In genomic region chr17:78379134-78379497, GRCh38 we compare ENCODE assay signal across 8 cellular contexts. TPM values are rescaled to one million over a fixed set of nuclear protein-coding genes. Genes with fewer than 3 reads are reported as not detected.
DNase-seq lines count a peak whose midpoint lies in the region; ATAC-seq, FAIRE-seq and TF ChIP-seq lines count a peak whose summit lies in the region.

No MANE protein-coding gene starts in this region.

- TF ChIP-seq CTCF in A673 (conservative IDR thresholded peaks at IDR 0.05; ENCODE audit: low read depth, low read length) (no peak), astrocyte (IDR thresholded peaks at IDR 0.05; ENCODE audit: insufficient read depth, low read depth, low read length) (no peak), tibial artery (IDR thresholded peaks at IDR 0.05) (no peak)

- H3K27ac Mint-ChIP-seq in astrocyte (ENCODE audit: unreplicated experiment) = peak overlapping the region; percentile 95

- CTCF ChIA-PET in A673 (lab: Charles Lee) = no interaction called here

- peak; percentile 20 for ATAC-seq in left lobe of liver

- H3K4me3 ChIP-seq in A673 (ENCODE audit: low read depth, low read length, poor library complexity, severe bottlenecking) (peak overlapping the region; percentile 87), astrocyte (ENCODE audit: insufficient read depth, low read depth, low read length) (peak overlapping the region; percentile 88), tibial artery (peak overlapping the region; percentile 91 to 94)

- no peaks in the 10 kb centered on the region for H3K27me3 Mint-ChIP-seq in astrocyte (ENCODE audit: low read depth, unreplicated experiment)

- H3K9me3 Mint-ChIP-seq in astrocyte (ENCODE audit: unreplicated experiment) = no peaks in the 10 kb centered on the region

- H3K9me3 ChIP-seq in A673 (ENCODE audit: low read depth, low read length, poor library complexity, severe bottlenecking) (no peaks in the 10 kb centered on the region), astrocyte (ENCODE audit: insufficient read depth, low read depth, low read length) (no peaks in the 10 kb centered on the region), tibial artery (no peaks in the 10 kb centered on the region)

- DNase-seq in A673 (ENCODE audit: low spot score) (no peak), HT1080 (ENCODE audit: low read depth) (peak; percentile 84), astrocyte (ENCODE audit: low read depth) (peak; percentile 80), left lobe of liver (ENCODE audit: low spot score) (no peak), tibial artery (no peak), Ammon's horn (ENCODE audit: low spot score) (no peak), NCI-H187 (lab: John Stamatoyannopoulos, UW) (no peak)
- no peak for DNase-seq in NK-92 treated with Interleukin-12 subunit alpha and Interleukin-12 subunit beta, amount 100 ng/mL, for 24 hours (lab: John Stamatoyannopoulos, UW)

- intact Hi-C loops in A673 (cut with micrococcal nuclease; ENCODE audit: unreplicated experiment) = no loop called here
- intact Hi-C loops in tibial artery (cut with DNase I; ENCODE audit: low total_unique reads) = no loop called here

- H3K79me2 ChIP-seq in astrocyte (ENCODE audit: insufficient read depth, low read length) = peaks cover 52% of the 10 kb centered on the region

- H3K4me2 ChIP-seq in astrocyte (ENCODE audit: low read length) = peak overlapping the region; percentile 97

- H2AFZ ChIP-seq in astrocyte (ENCODE audit: low read depth, low read length) = peak overlapping the region; percentile 84

- H4K20me1 ChIP-seq in astrocyte (ENCODE audit: insufficient read depth, low read length) = peaks cover 16% of the 10 kb centered on the region

- H3K36me3 ChIP-seq in A673 (ENCODE audit: insufficient read depth, low read length, poor library complexity, severe bottlenecking) (no peaks in the 10 kb centered on the region), astrocyte (ENCODE audit: insufficient read depth, low read length) (no peaks in the 10 kb centered on the region), tibial artery (no peaks in the 10 kb centered on the region)

- no peaks in the 10 kb centered on the region for H3K27me3 ChIP-seq in A673 (replicated peaks; ENCODE audit: insufficient read depth, low read depth, low read length, poor library complexity)
- no peaks in the 10 kb centered on the region for H3K27me3 ChIP-seq in astrocyte (ENCODE audit: insufficient read depth, low read length)
- no peaks in the 10 kb centered on the region for H3K27me3 ChIP-seq in tibial artery

- peak overlapping the region; percentile 78 for H3K27ac ChIP-seq in A673 (ENCODE audit: low read depth, low read length, poor library complexity, severe bottlenecking)
- H3K27ac ChIP-seq in astrocyte (ENCODE audit: low read depth, low read length) = peak overlapping the region; percentile 97
- H3K27ac ChIP-seq in tibial artery = peak overlapping the region; percentile 85 to 88

- H3K4me1 Mint-ChIP-seq in astrocyte (ENCODE audit: low read depth, unreplicated experiment) = peaks cover 59% of the 10 kb centered on the region

- no peak for FAIRE-seq in astrocyte (lab: Jason Lieb, UNC)

- BruUV-seq in A673 (replicated peaks; lab: Mats Ljungman, UMichigan) = TSS peak; percentile 57

- H3K9ac ChIP-seq in astrocyte (ENCODE audit: low read length) = peak overlapping the region; percentile 98

- H3K4me1 ChIP-seq in A673 (ENCODE audit: insufficient read depth, low read length, poor library complexity, severe bottlenecking) (peaks cover 43% of the 10 kb centered on the region), astrocyte (ENCODE audit: insufficient read depth, low read length) (peaks cover 67% of the 10 kb centered on the region), tibial artery (peaks cover 0 to 52% (median 31%) of the 10 kb centered on the region in 4 donors)

- H3K4me3 Mint-ChIP-seq in astrocyte (ENCODE audit: unreplicated experiment) = peak overlapping the region; percentile 97

- POLR2A ChIA-PET in A673 (lab: Charles Lee; ENCODE audit: low non-redundant PET) = no interaction called here

- peaks cover 2% of the 10 kb centered on the region for H3K36me3 Mint-ChIP-seq in astrocyte (ENCODE audit: low read depth, unreplicated experiment)

RNA-seq across cellular contexts. Expression of gene PGS1, which starts 0.7 kb away (rescaled TPM):
- total RNA-seq in A673 (2021) (42.5 and 44.2 TPM in 2 replicates), astrocyte (31.3 and 32.0 TPM in 2 replicates), left lobe of liver (9.1 TPM)
- total RNA-seq in HT1080 (2014; rRNA removed; shearing (Covaris generic)) = 27.6 and 38.0 TPM in 2 replicates
- polyA plus RNA-seq in HT1080 (2015; cell fraction: cytosol; rRNA removed) = 25.5 and 33.9 TPM in 2 replicates
- 123 and 124 TPM in 2 replicates for polyA plus RNA-seq in HT1080 (2015; cell fraction: nucleus; rRNA removed)

RNA-seq across cellular contexts. Expression of gene SOCS3, which starts 19.2 kb away (rescaled TPM):
- total RNA-seq in A673 (2021) (7.2 and 9.5 TPM in 2 replicates), astrocyte (13.4 and 16.7 TPM in 2 replicates), left lobe of liver (2.7 TPM)
- 22.9 and 27.4 TPM in 2 replicates for total RNA-seq in HT1080 (2014; rRNA removed; shearing (Covaris generic))
- 17.3 and 19.7 TPM in 2 replicates for polyA plus RNA-seq in HT1080 (2015; cell fraction: cytosol; rRNA removed)
- polyA plus RNA-seq in HT1080 (2015; cell fraction: nucleus; rRNA removed) = 22.0 and 24.1 TPM in 2 replicates

Comparison
In these comparisons a context has a peak if more than half of its experiments do, and no peak if none do; other contexts are left out.
1. DNase-seq: peak in HT1080 (single experiment) and astrocyte (single experiment); none in A673 (single experiment), left lobe of liver (single experiment), tibial artery (0 of 2), Ammon's horn (single experiment), NK-92 treated with Interleukin-12 subunit alpha and Interleukin-12 subunit beta, amount 100 ng/mL, for 24 hours (single experiment) and NCI-H187 (0 of 2).
2. Peak in every context shown above with its lines, with median percentiles within 50 percentile points of each other: H3K27ac ChIP-seq and H3K4me3 ChIP-seq.